In genomic region chr13:45219938-45220375, GRCh38 we compare ENCODE assay signal across 10 cellular contexts. TPM values are rescaled to one million over a fixed set of nuclear protein-coding genes. Genes with fewer than 3 reads are reported as not detected.
DNase-seq lines count a peak whose midpoint lies in the region; FAIRE-seq and TF ChIP-seq lines count a peak whose summit lies in the region.
"Had no signal": no experiment of that assay in that cellular context is flagged by ENCODE, and none has a peak within 500 bp of the region (broad histone marks: within the 10 kb centered on the region; RNA-seq: fewer than 3 reads in every experiment).

No MANE protein-coding gene starts in this region.

- peaks cover 10% of the 10 kb centered on the region for H3K36me3 Mint-ChIP-seq in mesothelial cell of epicardium

- H3K4me1 Mint-ChIP-seq in mesothelial cell of epicardium: peaks cover 14% of the 10 kb centered on the region

- FAIRE-seq in GM19239 (lab: Jason Lieb, UNC): no peak

- in situ Hi-C loops in SK-MEL-5 (cut with HindIII; ENCODE audit: low pct_unique_long_range_greater_than_20kb, low sequenced_read_pairs): no loop called here

- no peaks in the 10 kb centered on the region for H3K9me3 Mint-ChIP-seq in mesothelial cell of epicardium

- DNase-seq in NCI-H2081 (lab: John Stamatoyannopoulos, UW) (peak; percentile 49 to 54), NCI-H2081 treated with DMSO at 0.1 percent for 48 hours (lab: John Stamatoyannopoulos, UW) (no peak), SK-MEL-5 (ENCODE audit: low read depth, low spot score) (peak; percentile 41), fibroblast of the aortic adventitia (ENCODE audit: low read depth) (peak; percentile 83), GM19239 (ENCODE audit: insufficient read length, low spot score) (no peak), inferior parietal cortex (ENCODE audit: extremely low spot score) (no peak), mesothelial cell of epicardium (ENCODE audit: low spot score in 2 of 2, unreplicated experiment in 2 of 2) (no peak), UCSD-AML1 (lab: John Stamatoyannopoulos, UW; ENCODE audit: unreplicated experiment) (no peak)
- DNase-seq: 8988T, tibial artery had no signal

- no peak overlapping the region for H3K27ac Mint-ChIP-seq in mesothelial cell of epicardium

- TF ChIP-seq CTCF in fibroblast of the aortic adventitia (IDR thresholded peaks at IDR 0.05; ENCODE audit: insufficient read depth, low read length): no peak
- no peak for TF ChIP-seq CTCF in mesothelial cell of epicardium (IDR thresholded peaks at IDR 0.05; ENCODE audit: unreplicated experiment)

- no peak overlapping the region for H3K4me3 ChIP-seq in fibroblast of the aortic adventitia (ENCODE audit: low read depth, low read length)
- H3K4me3 ChIP-seq: tibial artery had no signal

- no peak overlapping the region for H3K4me3 Mint-ChIP-seq in mesothelial cell of epicardium

- no peaks in the 10 kb centered on the region for H3K27me3 Mint-ChIP-seq in mesothelial cell of epicardium (ENCODE audit: low read depth)

RNA-seq across cellular contexts. Expression of gene KCTD4, which starts 19.1 kb away (rescaled TPM):
- total RNA-seq in SK-MEL-5 (2014; rRNA removed; shearing (Covaris generic)): 0.08 and 0.34 TPM in 2 replicates
- polyA plus RNA-seq in SK-MEL-5 (2015; cell fraction: cytosol; rRNA removed): 0.10 and 0.56 TPM in 2 replicates
- 0.70 and 2.7 TPM in 2 replicates for polyA plus RNA-seq in SK-MEL-5 (2015; cell fraction: nucleus; rRNA removed)
- not detected in 2 replicates for total RNA-seq in fibroblast of the aortic adventitia (ENCODE audit: low replicate concordance)
- not detected in 3 replicates for total RNA-seq in mesothelial cell of epicardium

Comparison
In these comparisons a context has a peak if more than half of its experiments do, and no peak if none do; other contexts are left out.
1. DNase-seq: peak in NCI-H2081 (2 of 2), SK-MEL-5 (single experiment) and fibroblast of the aortic adventitia (single experiment); none in NCI-H2081 treated with DMSO at 0.1 percent for 48 hours (single experiment), GM19239 (single experiment), inferior parietal cortex (single experiment), mesothelial cell of epicardium (0 of 2) and UCSD-AML1 (single experiment).